Comparison of ENCODE assay signal across 1 cellular context in genomic region chr13:21060827-21061076, GRCh38.
TF ChIP-seq lines count a peak whose summit lies in the region.

No MANE protein-coding gene starts in this region.

TF ChIP-seq in IMR-90, 13 proteins besides CTCF, POLR2A, EP300 and RAD21 (continued from another document):
- TF ChIP-seq USF2 (IDR thresholded peaks at IDR 0.05; ENCODE audit: low read depth, low read length), result no peak
- TF ChIP-seq ELK1 (IDR thresholded peaks at IDR 0.05; ENCODE audit: borderline replicate concordance, low read depth, low read length), result no peak
- no peak for TF ChIP-seq RCOR1 (IDR thresholded peaks at IDR 0.05; ENCODE audit: insufficient replicate concordance, low read length)
- TF ChIP-seq RFX5 (IDR thresholded peaks at IDR 0.05; ENCODE audit: low read depth, low read length), result no peak
- no peak for TF ChIP-seq CEBPB (IDR thresholded peaks at IDR 0.05; ENCODE audit: low read depth, low read length)
- TF ChIP-seq CHD1 (IDR thresholded peaks at IDR 0.05; ENCODE audit: low read depth, low read length), result no peak
- TF ChIP-seq MAZ (IDR thresholded peaks at IDR 0.05; ENCODE audit: borderline replicate concordance, low read depth, low read length), result no peak
- TF ChIP-seq NFE2L2 (IDR thresholded peaks at IDR 0.05; ENCODE audit: low read depth, low read length), result no peak
- TF ChIP-seq MAFK (IDR thresholded peaks at IDR 0.05; ENCODE audit: low read depth, low read length), result no peak
- TF ChIP-seq FOS (IDR thresholded peaks at IDR 0.05; ENCODE audit: low read depth, low read length), result no peak
